ENCODE assay signal across 19 cellular contexts in genomic region chr2:439540-440465, GRCh38.
DNase-seq lines count a peak whose midpoint lies in the region; ATAC-seq and TF ChIP-seq lines count a peak whose summit lies in the region.
"Had no signal": no experiment of that assay in that cellular context is flagged by ENCODE, and none has a peak within 500 bp of the region (broad histone marks: within the 10 kb centered on the region; RNA-seq: fewer than 3 reads in every experiment).

No MANE protein-coding gene starts in this region.

- no peak overlapping the region for H4K12ac ChIP-seq in trophoblast cell (ENCODE audit: low read depth, low read length)

- no peak overlapping the region for H2BK5ac ChIP-seq in trophoblast cell (ENCODE audit: low read depth, low read length, poor library complexity)

- no peaks in the 10 kb centered on the region for H3K27me3 Mint-ChIP-seq in CD8-positive, alpha-beta T cell (ENCODE audit: low read depth)
- H3K27me3 Mint-ChIP-seq in memory B cell = no peaks in the 10 kb centered on the region
- H3K27me3 Mint-ChIP-seq in CD4-positive, alpha-beta memory T cell = no peaks in the 10 kb centered on the region
- H3K27me3 Mint-ChIP-seq: activated naive CD8-positive, alpha-beta T cell treated with anti-CD3 and anti-CD28 coated beads, Interleukin-2, amount 50 U/mL, for 24 hours had no signal

- H3K9me3 Mint-ChIP-seq in CD8-positive, alpha-beta T cell = no peaks in the 10 kb centered on the region
- peaks cover 1% of the 10 kb centered on the region for H3K9me3 Mint-ChIP-seq in memory B cell
- H3K9me3 Mint-ChIP-seq in CD4-positive, alpha-beta memory T cell = no peaks in the 10 kb centered on the region
- H3K9me3 Mint-ChIP-seq: activated naive CD8-positive, alpha-beta T cell treated with anti-CD3 and anti-CD28 coated beads, Interleukin-2, amount 50 U/mL, for 24 hours; activated T-helper 2 cell treated with anti-CD3 and anti-CD28 coated beads, Interferon-gamma antibody, Interleukin-2, Interleukin-4, amounts not matched to agents 10 μg/mL and 5 μg/mL and 100 μg/mL, durations not matched to agents 14 hours and 24 hours and 36 hours had no signal

- WGBS in body of pancreas, 2 donors = 87 to 88% methylated on average over 23 to 24 of the region's 24 CpGs
- 71% methylated on average over 24 of the region's 24 CpGs for WGBS in suprapubic skin
- WGBS in trophoblast cell (ENCODE audit: extremely low coverage, insufficient coverage, insufficient read length) = no CpG with 5 or more reads among the region's 24 CpGs

- no peak overlapping the region for H3K4me2 ChIP-seq in trophoblast cell (ENCODE audit: low read length)
- H3K4me2 ChIP-seq: KMS-11 had no signal

- no peak overlapping the region for H2AFZ ChIP-seq in trophoblast cell (ENCODE audit: insufficient read depth, low read length, poor library complexity)

- POLR2A ChIA-PET in CD8-positive, alpha-beta T cell (lab: Charles Lee) = interaction anchor here (0.8 to 1.6 kb wide), 2 partner anchors 10 to 15 kb away, joined by 3 to 5 read pairs; no protein-coding TSS in a partner anchor
- POLR2A ChIA-PET in CD4-positive, alpha-beta memory T cell (lab: Charles Lee; ENCODE audit: partially characterized antibody) = interaction anchor here (2.0 kb wide), 1 partner anchor 10 kb away, joined by 24 read pairs; no protein-coding TSS in a partner anchor

- no peak overlapping the region for H4K8ac ChIP-seq in trophoblast cell (ENCODE audit: low read depth, low read length)

- H3K36me3 Mint-ChIP-seq in CD8-positive, alpha-beta T cell = no peaks in the 10 kb centered on the region
- peaks cover under 1% of the 10 kb centered on the region for H3K36me3 Mint-ChIP-seq in memory B cell
- H3K36me3 Mint-ChIP-seq in CD4-positive, alpha-beta memory T cell = no peaks in the 10 kb centered on the region

- H3K9me3 ChIP-seq in CD8-positive, alpha-beta T cell (ENCODE audit: low read length) = no peaks in the 10 kb centered on the region
- no peaks in the 10 kb centered on the region for H3K9me3 ChIP-seq in body of pancreas
- no peaks in the 10 kb centered on the region for H3K9me3 ChIP-seq in suprapubic skin
- H3K9me3 ChIP-seq in CD4-positive, alpha-beta memory T cell (ENCODE audit: control insufficient read depth in 1 of 2, low read length in 2 of 2) = no peaks in the 10 kb centered on the region
- peaks cover 10% of the 10 kb centered on the region for H3K9me3 ChIP-seq in trophoblast cell (ENCODE audit: insufficient read depth, low read depth, low read length)
- H3K9me3 ChIP-seq: Caco-2, left ventricle myocardium inferior had no signal

- no peaks in the 10 kb centered on the region for H3K27me3 ChIP-seq in CD8-positive, alpha-beta T cell (ENCODE audit: insufficient read depth, low read length)
- H3K27me3 ChIP-seq in body of pancreas (no peaks in the 10 kb centered on the region), suprapubic skin (peaks cover 4% of the 10 kb centered on the region), trophoblast cell (ENCODE audit: insufficient read depth, low read length) (no peaks in the 10 kb centered on the region)
- H3K27me3 ChIP-seq in CD4-positive, alpha-beta memory T cell (ENCODE audit: insufficient read depth, low read length) = no peaks in the 10 kb centered on the region

- no peak for TF ChIP-seq CTCF in CD8-positive, alpha-beta T cell (IDR thresholded peaks at IDR 0.05)
- no peak for TF ChIP-seq CTCF in body of pancreas (IDR thresholded peaks at IDR 0.05)
- TF ChIP-seq CTCF in suprapubic skin (IDR thresholded peaks at IDR 0.05) = no peak

- H3K27ac ChIP-seq in CD8-positive, alpha-beta T cell (ENCODE audit: low read depth, low read length) = no peak overlapping the region
- H3K27ac ChIP-seq in body of pancreas (no peak overlapping the region), suprapubic skin (peak overlapping the region; percentile 86), trophoblast cell (ENCODE audit: low read depth, low read length) (no peak overlapping the region)
- H3K27ac ChIP-seq in CD4-positive, alpha-beta memory T cell (ENCODE audit: low read depth, low read length) = no peak overlapping the region
- H3K27ac ChIP-seq: KMS-11, left ventricle myocardium inferior had no signal

- H3K4me1 Mint-ChIP-seq in CD8-positive, alpha-beta T cell (ENCODE audit: low read depth) = peaks cover 44% of the 10 kb centered on the region
- peaks cover 34% of the 10 kb centered on the region for H3K4me1 Mint-ChIP-seq in memory B cell
- H3K4me1 Mint-ChIP-seq in CD4-positive, alpha-beta memory T cell = peaks cover 15 to 30% (median 22%) of the 10 kb centered on the region in 4 donors

- no peak overlapping the region for H3K23ac ChIP-seq in trophoblast cell (ENCODE audit: low read length)

- no peak overlapping the region for H3K4me3 ChIP-seq in CD8-positive, alpha-beta T cell (ENCODE audit: low read depth, low read length)
- H3K4me3 ChIP-seq in body of pancreas = no peak overlapping the region
- no peak overlapping the region for H3K4me3 ChIP-seq in suprapubic skin
- no peak overlapping the region for H3K4me3 ChIP-seq in CD4-positive, alpha-beta memory T cell (ENCODE audit: low read length in 2 of 2)
- H3K4me3 ChIP-seq in trophoblast cell (ENCODE audit: low read depth, low read length) = no peak overlapping the region
- H3K4me3 ChIP-seq: left ventricle myocardium inferior had no signal

- no peak for ATAC-seq in CD8-positive, alpha-beta T cell
- ATAC-seq in body of pancreas (peak; percentile 41), memory B cell (ENCODE audit: low read depth) (no peak), esophagus mucosa (no peak)
- ATAC-seq: activated naive CD8-positive, alpha-beta T cell treated with anti-CD3 and anti-CD28 coated beads, Interleukin-2, amount 50 U/mL, for 24 hours had no signal

- H4K91ac ChIP-seq in trophoblast cell (ENCODE audit: low read depth, low read length) = no peak overlapping the region

- no peak overlapping the region for H3K4me3 Mint-ChIP-seq in CD8-positive, alpha-beta T cell
- no peak overlapping the region for H3K4me3 Mint-ChIP-seq in memory B cell
- peak overlapping the region in 1 of 8 donors; percentile 41 for H3K4me3 Mint-ChIP-seq in CD4-positive, alpha-beta memory T cell
- H3K4me3 Mint-ChIP-seq: activated naive CD8-positive, alpha-beta T cell treated with anti-CD3 and anti-CD28 coated beads, Interleukin-2, amount 50 U/mL, for 24 hours had no signal

- DNase-seq in CD8-positive, alpha-beta T cell = no peak
- DNase-seq in body of pancreas = peak in 2 of 4 donors; percentile 19 to 40
- DNase-seq in memory B cell (ENCODE audit: low spot score in 2 of 2) = no peak
- DNase-seq in suprapubic skin (ENCODE audit: low spot score in 2 of 2) = peak in 1 of 2 donors; percentile 81
- DNase-seq in CD4-positive, alpha-beta memory T cell = no peak
- DNase-seq in GM03348 (ENCODE audit: low spot score) = no peak
- no peak for DNase-seq in trophoblast cell
- DNase-seq: activated naive CD8-positive, alpha-beta T cell treated with anti-CD3 and anti-CD28 coated beads, Interleukin-2, amount 50 U/mL, for 24 hours; Caco-2; central memory CD4-positive, alpha-beta T cell; erythroblast; left ventricle myocardium inferior; NCI-H1048; NCI-H510A; NK-92 treated with Interleukin-12 subunit alpha and Interleukin-12 subunit beta, amount 100 ng/mL, for 24 hours; stimulated activated CD4-positive, alpha-beta T cell treated with anti-CD3 and anti-CD28 coated beads, Interleukin-4, amount 100 ng/mL, for 24 hours had no signal

- TF ChIP-seq EP300 in suprapubic skin (IDR thresholded peaks at IDR 0.05) = no peak

- CTCF ChIA-PET in CD8-positive, alpha-beta T cell (lab: Charles Lee) = interaction anchor here (1.2 kb wide), 1 partner anchor 11 kb away, joined by 3 read pairs; no protein-coding TSS in a partner anchor
- CTCF ChIA-PET in CD4-positive, alpha-beta memory T cell (lab: Charles Lee; ENCODE audit: partially characterized antibody) = no interaction called here

- no peaks in the 10 kb centered on the region for H3K79me2 ChIP-seq in trophoblast cell (ENCODE audit: control insufficient read depth, insufficient read depth, low read length, poor library complexity)

- no peaks in the 10 kb centered on the region for H3K36me3 ChIP-seq in CD8-positive, alpha-beta T cell (ENCODE audit: insufficient read depth, low read length)
- H3K36me3 ChIP-seq in body of pancreas (replicated peaks in 1 of 2; ENCODE audit: insufficient read depth in 1 of 2, low read depth in 2 of 2) (no peaks in the 10 kb centered on the region), suprapubic skin (no peaks in the 10 kb centered on the region), trophoblast cell (ENCODE audit: control insufficient read depth in 1 of 2, insufficient read depth in 2 of 2, low read length in 2 of 2) (no peaks in the 10 kb centered on the region)
- H3K36me3 ChIP-seq in CD4-positive, alpha-beta memory T cell (ENCODE audit: insufficient read depth, low read length) = no peaks in the 10 kb centered on the region
- H3K36me3 ChIP-seq: left ventricle myocardium inferior had no signal

- no peak overlapping the region for H3K9ac ChIP-seq in trophoblast cell (ENCODE audit: low read length)
- H3K9ac ChIP-seq: KMS-11 had no signal

- H3K4ac ChIP-seq in trophoblast cell (ENCODE audit: low read depth, low read length) = no peak overlapping the region

- TF ChIP-seq POLR2A in body of pancreas (IDR thresholded peaks at IDR 0.05) = no peak
- TF ChIP-seq POLR2A in suprapubic skin (IDR thresholded peaks at IDR 0.05) = no peak

- H3K14ac ChIP-seq in trophoblast cell (ENCODE audit: low read length) = no peak overlapping the region

- no peak overlapping the region for H2AK5ac ChIP-seq in trophoblast cell (ENCODE audit: low read length)

- peaks cover 16% of the 10 kb centered on the region for H3K4me1 ChIP-seq in CD8-positive, alpha-beta T cell (ENCODE audit: insufficient read depth, low read length)
- peaks cover 10% of the 10 kb centered on the region for H3K4me1 ChIP-seq in body of pancreas
- H3K4me1 ChIP-seq in suprapubic skin = peaks cover 22% of the 10 kb centered on the region
- H3K4me1 ChIP-seq in CD4-positive, alpha-beta memory T cell (ENCODE audit: insufficient read depth, low read length) = peaks cover 24% of the 10 kb centered on the region
- H3K4me1 ChIP-seq in trophoblast cell (ENCODE audit: control insufficient read depth in 1 of 2, insufficient read depth in 2 of 2, low read length in 2 of 2) = no peaks in the 10 kb centered on the region
- H3K4me1 ChIP-seq: Caco-2, left ventricle myocardium inferior had no signal

- H2BK12ac ChIP-seq in trophoblast cell (ENCODE audit: low read length) = no peak overlapping the region

- H3K18ac ChIP-seq in trophoblast cell (ENCODE audit: low read length) = no peak overlapping the region

- H2BK120ac ChIP-seq in trophoblast cell (ENCODE audit: insufficient read depth, low read length, poor library complexity) = no peak overlapping the region

- intact Hi-C loops in CD8-positive, alpha-beta T cell (cut with DNase I, micrococcal nuclease) = loop anchor here (2.0 to 10.0 kb wide), 6 partner anchors 21 to 237 kb away; partner anchors contain the start of genes ACP1 (in 2 of the 2), SH3YL1 (in 2 of the 2) and TMEM18 (in 2 of the 2)
- intact Hi-C loops in body of pancreas (cut with DNase I) = no loop called here
- intact Hi-C loops in CD4-positive, alpha-beta memory T cell (cut with micrococcal nuclease) = loop anchor here (2.0 kb wide), 2 partner anchors 175 to 237 kb away; partner anchors contain the start of genes ACP1, SH3YL1 and TMEM18

- peak overlapping the region; percentile 45 for H3K27ac Mint-ChIP-seq in CD8-positive, alpha-beta T cell
- H3K27ac Mint-ChIP-seq in memory B cell = peak overlapping the region; percentile 96
- peak overlapping the region in 3 of 7 donors; percentile 12 to 43 (median 30) for H3K27ac Mint-ChIP-seq in CD4-positive, alpha-beta memory T cell
- H3K27ac Mint-ChIP-seq: activated naive CD8-positive, alpha-beta T cell treated with anti-CD3 and anti-CD28 coated beads, Interleukin-2, amount 50 U/mL, for 24 hours; activated T-helper 2 cell treated with anti-CD3 and anti-CD28 coated beads, Interferon-gamma antibody, Interleukin-2, Interleukin-4, amounts not matched to agents 10 μg/mL and 5 μg/mL and 100 μg/mL, durations not matched to agents 14 hours and 24 hours and 36 hours had no signal

- H3K79me1 ChIP-seq in trophoblast cell (ENCODE audit: low read length) = no peaks in the 10 kb centered on the region
